16 cellular contexts compared by ENCODE assay signal in the genomic region with DNA sequence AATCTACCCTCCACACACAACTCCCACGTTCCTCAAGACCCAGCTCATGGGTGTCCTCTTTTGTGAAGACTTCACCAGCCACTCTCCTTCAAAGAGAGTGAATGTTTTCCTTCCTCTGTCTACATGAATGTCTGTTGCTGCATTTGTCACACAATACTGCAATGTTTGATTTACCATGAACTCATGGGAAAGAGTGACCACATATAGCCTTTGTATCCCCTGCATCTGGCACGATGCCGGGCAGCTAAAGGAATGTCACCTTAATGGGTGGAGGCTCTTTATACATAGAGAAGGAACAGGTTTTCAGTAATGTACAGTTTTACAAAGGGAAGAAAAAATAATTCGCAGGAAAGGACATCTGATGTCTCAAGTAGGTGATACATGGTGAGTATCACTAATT. TPM values are rescaled to one million over a fixed set of nuclear protein-coding genes. Genes with fewer than 3 reads are reported as not detected.
DNase-seq lines count a peak whose midpoint lies in the region; ATAC-seq and TF ChIP-seq lines count a peak whose summit lies in the region.
"Had no signal": no experiment of that assay in that cellular context is flagged by ENCODE, and none has a peak within 500 bp of the region (broad histone marks: within the 10 kb centered on the region; RNA-seq: fewer than 3 reads in every experiment).

No MANE protein-coding gene starts in this region.

- TF ChIP-seq CTCF in Calu3 (IDR thresholded peaks at IDR 0.05; ENCODE audit: unreplicated experiment) (no peak), coronary artery (IDR thresholded peaks at IDR 0.05) (no peak), esophagus muscularis mucosa (IDR thresholded peaks at IDR 0.05) (no peak)

- no peaks in the 10 kb centered on the region for H3K4me1 ChIP-seq in esophagus muscularis mucosa
- H3K4me1 ChIP-seq: BLaER1 had no signal

- no TSS peak for BruUV-seq in Calu3 (replicated peaks; lab: Mats Ljungman, UMichigan)

- peaks cover 13% of the 10 kb centered on the region for H3K27me3 Mint-ChIP-seq in Calu3 (ENCODE audit: unreplicated experiment)
- H3K27me3 Mint-ChIP-seq in stimulated activated memory B cell treated with anti-CD40 and anti-IgM and Interleukin-4, amounts not matched to agents 10 μg/mL and 1 μg/mL and 100 μg/mL, for 72 hours = peaks cover 26% of the 10 kb centered on the region

- no peaks in the 10 kb centered on the region for H3K9me3 Mint-ChIP-seq in Calu3 (ENCODE audit: low read depth, unreplicated experiment)
- no peaks in the 10 kb centered on the region for H3K9me3 Mint-ChIP-seq in stimulated activated memory B cell treated with anti-CD40 and anti-IgM and Interleukin-4, amounts not matched to agents 10 μg/mL and 1 μg/mL and 100 μg/mL, for 72 hours

- H3K4me3 ChIP-seq in coronary artery (no peak overlapping the region), esophagus muscularis mucosa (no peak overlapping the region)
- H3K4me3 ChIP-seq: BLaER1, GM23248 had no signal

- peak overlapping the region; percentile 34 for H3K27ac Mint-ChIP-seq in Calu3 (ENCODE audit: unreplicated experiment)
- H3K27ac Mint-ChIP-seq in stimulated activated memory B cell treated with anti-CD40 and anti-IgM and Interleukin-4, amounts not matched to agents 10 μg/mL and 1 μg/mL and 100 μg/mL, for 72 hours = no peak overlapping the region
- H3K27ac Mint-ChIP-seq: CD14-positive monocyte had no signal

- DNase-seq in Calu3 (peak; percentile 44), NCI-H69 (lab: John Stamatoyannopoulos, UW) (peak; percentile 18), coronary artery (ENCODE audit: low spot score) (peak; percentile 28), esophagus muscularis mucosa (ENCODE audit: extremely low spot score) (peak; percentile 82), posterior vena cava (ENCODE audit: low spot score) (no peak), NCI-H2227 treated with DMSO at 0.1 percent for 48 hours (lab: John Stamatoyannopoulos, UW) (no peak)
- DNase-seq: 8988T; CD4-positive, alpha-beta memory T cell; GM23248; H7 had no signal

- 92% methylated on average over 4 of the region's 4 CpGs for WGBS in esophagus muscularis mucosa

- H3K4me3 Mint-ChIP-seq in Calu3 (ENCODE audit: low read depth, unreplicated experiment) = no peak overlapping the region
- no peak overlapping the region for H3K4me3 Mint-ChIP-seq in stimulated activated memory B cell treated with anti-CD40 and anti-IgM and Interleukin-4, amounts not matched to agents 10 μg/mL and 1 μg/mL and 100 μg/mL, for 72 hours
- H3K4me3 Mint-ChIP-seq: CD4-positive, alpha-beta memory T cell had no signal

- peaks cover 8% of the 10 kb centered on the region for H3K4me1 Mint-ChIP-seq in Calu3 (ENCODE audit: low read depth, unreplicated experiment)
- H3K4me1 Mint-ChIP-seq in stimulated activated memory B cell treated with anti-CD40 and anti-IgM and Interleukin-4, amounts not matched to agents 10 μg/mL and 1 μg/mL and 100 μg/mL, for 72 hours = no peaks in the 10 kb centered on the region
- H3K4me1 Mint-ChIP-seq: CD14-positive monocyte had no signal

- H3K9me3 ChIP-seq in esophagus muscularis mucosa = no peaks in the 10 kb centered on the region
- H3K9me3 ChIP-seq: BLaER1 had no signal

- TF ChIP-seq POLR2A in esophagus muscularis mucosa (IDR thresholded peaks at IDR 0.05; ENCODE audit: low read depth) = no peak

- no peaks in the 10 kb centered on the region for H3K36me3 Mint-ChIP-seq in Calu3 (ENCODE audit: insufficient read depth, unreplicated experiment)
- H3K36me3 Mint-ChIP-seq in stimulated activated memory B cell treated with anti-CD40 and anti-IgM and Interleukin-4, amounts not matched to agents 10 μg/mL and 1 μg/mL and 100 μg/mL, for 72 hours = no peaks in the 10 kb centered on the region
- H3K36me3 Mint-ChIP-seq: CD14-positive monocyte; CD4-positive, alpha-beta memory T cell had no signal

- H3K36me3 ChIP-seq in esophagus muscularis mucosa = no peaks in the 10 kb centered on the region
- H3K36me3 ChIP-seq: BLaER1 had no signal

- no peak for ATAC-seq in stimulated activated memory B cell treated with anti-CD40 and anti-IgM and Interleukin-4, amounts not matched to agents 10 μg/mL and 1 μg/mL and 100 μg/mL, for 72 hours
- ATAC-seq in GM21367 (IDR thresholded peaks at IDR 0.05; ENCODE audit: unreplicated experiment) = no peak
- ATAC-seq: HCT116 had no signal

- intact Hi-C loops in Calu3 (cut with micrococcal nuclease; ENCODE audit: unreplicated experiment) (no loop called here), esophagus muscularis mucosa (cut with DNase I) (no loop called here), posterior vena cava (cut with DNase I) (no loop called here)

- peaks cover 0 to 21% (median 0%) of the 10 kb centered on the region in 4 donors for H3K27me3 ChIP-seq in esophagus muscularis mucosa
- H3K27me3 ChIP-seq: BLaER1 had no signal

- CTCF ChIA-PET in Calu3 (lab: Charles Lee) = interaction anchor here (1.1 kb wide), 1 partner anchor 112 kb away, joined by 3 read pairs; no protein-coding TSS in a partner anchor

- no peak overlapping the region for H3K27ac ChIP-seq in coronary artery
- H3K27ac ChIP-seq in esophagus muscularis mucosa (replicated peaks in 1 of 4) = no peak overlapping the region
- H3K27ac ChIP-seq: BLaER1, GM23248 had no signal

- TF ChIP-seq EP300 in esophagus muscularis mucosa (IDR thresholded peaks at IDR 0.05) = no peak

RNA-seq across cellular contexts. Expression of a gene that starts 12.1 kb away (rescaled TPM):
- total RNA-seq in Calu3 (2022) = 4.0 and 4.7 TPM in 2 replicates
- 1 to 10 TPM; 2.2 to 6.2 (median 5.5) TPM for total RNA-seq in esophagus muscularis mucosa
- total RNA-seq in posterior vena cava = 1 to 10 TPM; 2.5 to 4.0 TPM

RNA-seq across cellular contexts. Expression of a gene that starts 26.8 kb away (rescaled TPM):
- 10.0 and 11.8 TPM in 2 replicates for total RNA-seq in Calu3 (2022)
- 10 to 100 TPM; 15.0 to 30.5 (median 23.0) TPM for total RNA-seq in esophagus muscularis mucosa
- total RNA-seq in posterior vena cava = 10 to 100 TPM; 16.2 to 22.4 TPM

RNA-seq across cellular contexts. Expression of a gene that starts 48.7 kb away (rescaled TPM):
- not detected in 2 replicates for total RNA-seq in Calu3 (2022)
- 10 to 100 TPM in 1 of 4 donors, 1 to 10 TPM in 3; 4.1 to 10.3 (median 7.4) TPM for total RNA-seq in esophagus muscularis mucosa
- 1 to 10 TPM; 1.8 to 2.5 TPM for total RNA-seq in posterior vena cava
- total RNA-seq: A673, H7 had no signal

Comparison
In these comparisons a context has a peak if more than half of its experiments do, and no peak if none do; other contexts are left out.
1. DNase-seq: peak in Calu3 (single experiment), NCI-H69 (single experiment), coronary artery (single experiment) and esophagus muscularis mucosa (single experiment); none in posterior vena cava (single experiment) and NCI-H2227 treated with DMSO at 0.1 percent for 48 hours (single experiment).